15 cellular contexts compared by ENCODE assay signal in the genomic region with DNA sequence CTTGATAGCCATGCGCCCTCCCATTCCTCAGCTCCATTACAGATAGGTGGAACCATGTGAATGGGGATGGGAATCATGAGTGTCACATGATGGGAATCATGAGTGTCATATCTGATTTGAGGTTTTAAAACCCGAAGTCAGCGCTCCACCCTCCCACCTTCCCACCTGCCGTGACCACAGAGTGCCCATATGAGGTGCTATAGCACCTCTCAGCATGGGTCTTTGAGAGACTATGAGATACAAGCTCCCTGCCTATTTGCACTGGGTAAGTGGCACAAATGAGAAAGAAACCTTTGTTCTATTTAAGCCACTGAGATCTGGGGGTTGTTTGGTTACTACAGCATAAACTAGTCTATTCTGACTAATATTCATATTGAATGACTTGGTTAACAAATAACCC.
"Had no signal": no experiment of that assay in that cellular context is flagged by ENCODE, and none has a peak within 500 bp of the region (broad histone marks: within the 10 kb centered on the region; RNA-seq: fewer than 3 reads in every experiment).

No MANE protein-coding gene starts in this region.

- H3K4me3 ChIP-seq: upper lobe of left lung had no signal

- DNase-seq: activated CD4-positive, alpha-beta T cell treated with anti-CD3 and anti-CD28 coated beads, Interleukin-2, amount 50 U/mL, for 1 hour; activated CD4-positive, CD25-positive, alpha-beta regulatory T cell; activated naive CD4-positive, alpha-beta T cell treated with anti-CD3 and anti-CD28 coated beads, Interleukin-2, amount 10 ng/mL, durations not matched to agents 7 days and 5 days; activated T-cell treated with anti-CD3 and anti-CD28 coated beads for 4 hours; central memory CD4-positive, alpha-beta T cell; cortex of kidney; effector CD8-positive, alpha-beta T cell; occipital lobe; stimulated activated CD4-positive, alpha-beta T cell treated with anti-CD3 and anti-CD28 coated beads, Interleukin-12 subunit alpha, Interleukin-12 subunit beta, amount 100 ng/mL, for 4 hours; stimulated activated CD4-positive, alpha-beta T cell treated with anti-CD3 and anti-CD28 coated beads, Interleukin-2, amount 100 ng/mL, for 48 hours; stimulated activated naive CD4-positive, alpha-beta T cell treated with Interleukin-2 at 50 U/mL for 16 hours; upper lobe of left lung had no signal

- H3K27me3 ChIP-seq: upper lobe of left lung had no signal

- ATAC-seq: activated T-helper 17 cell treated with anti-CD3 and anti-CD28 coated beads, Interleukin-2, amount 50 U/mL, for 72 hours; natural killer cell treated with Interleukin-12 subunit alpha and Interleukin-12 subunit beta and Interleukin-15 and Interleukin-18, amount 100 ng/mL, for 72 hours had no signal

- H3K36me3 ChIP-seq: upper lobe of left lung had no signal

- H3K9me3 ChIP-seq: upper lobe of left lung had no signal

- H3K4me1 ChIP-seq: upper lobe of left lung had no signal

- H3K27ac ChIP-seq: epithelial cell of prostate, upper lobe of left lung had no signal
